In the genomic region with DNA sequence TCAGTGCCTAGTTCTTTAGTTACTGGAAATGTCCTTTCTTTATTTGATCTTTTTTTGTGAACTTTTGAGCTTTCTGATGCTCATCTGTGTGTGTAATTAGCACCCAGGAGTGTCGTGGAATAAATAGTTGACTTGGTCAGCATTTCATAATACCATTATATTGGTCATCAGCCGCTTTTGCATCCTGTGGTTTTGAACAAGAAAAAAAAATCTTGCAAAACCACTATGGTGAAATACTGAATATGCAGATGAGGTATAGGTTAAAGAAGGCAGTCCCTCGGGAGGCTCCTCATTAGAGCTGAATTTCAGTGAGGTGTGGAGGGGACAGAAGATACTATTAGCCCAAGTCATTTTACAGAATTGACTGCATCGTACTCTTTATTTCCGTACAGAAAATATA, we compare ENCODE assay signal across 12 cellular contexts.
DNase-seq lines count a peak whose midpoint lies in the region; ATAC-seq and TF ChIP-seq lines count a peak whose summit lies in the region.
"Had no signal": no experiment of that assay in that cellular context is flagged by ENCODE, and none has a peak within 500 bp of the region (broad histone marks: within the 10 kb centered on the region; RNA-seq: fewer than 3 reads in every experiment).

No MANE protein-coding gene starts in this region.

- intact Hi-C loops in left lung (cut with DNase I), result loop anchor here in 1 of 2 donors (10.0 kb wide), 1 partner anchor 76 kb away; no protein-coding TSS in a partner anchor

- WGBS in SK-N-SH (ENCODE audit: low lambda C conversion rate), result 74% methylated on average over 5 of the region's 5 CpGs
- 52% methylated on average over 5 of the region's 5 CpGs for WGBS in upper lobe of left lung, 2 donors

- H3K27ac ChIP-seq in SK-N-SH (ENCODE audit: low read depth in 2 of 2, low read length in 1 of 2) (peak overlapping the region; percentile 76 to 93), left lung (peak overlapping the region; percentile 3 to 49), upper lobe of left lung (peak overlapping the region; percentile 47 to 84 (median 68))
- H3K27ac ChIP-seq: A549, neural progenitor cell had no signal

- H3K27me3 ChIP-seq in SK-N-SH (ENCODE audit: insufficient read depth), result no peaks in the 10 kb centered on the region
- no peaks in the 10 kb centered on the region for H3K27me3 ChIP-seq in left lung
- no peaks in the 10 kb centered on the region for H3K27me3 ChIP-seq in upper lobe of left lung
- H3K27me3 ChIP-seq: neural progenitor cell had no signal

- peaks cover 43 to 73% of the 10 kb centered on the region in 2 experiments for H3K4me1 ChIP-seq in SK-N-SH (ENCODE audit: control insufficient read depth in 1 of 2, insufficient read depth in 2 of 2, low read depth in 1 of 2, low read length in 1 of 2)
- H3K4me1 ChIP-seq in left lung, result peaks cover 34 to 93% of the 10 kb centered on the region in 2 donors
- peaks cover 64 to 81% (median 73%) of the 10 kb centered on the region in 4 donors for H3K4me1 ChIP-seq in upper lobe of left lung
- H3K4me1 ChIP-seq: A549 had no signal

- H3K36me3 ChIP-seq in SK-N-SH (replicated peaks in 1 of 2; ENCODE audit: control insufficient read depth in 1 of 2, insufficient read depth in 2 of 2, low read length in 1 of 2), result peaks cover 0 to 5% of the 10 kb centered on the region in 2 experiments
- H3K36me3 ChIP-seq in left lung, result no peaks in the 10 kb centered on the region
- H3K36me3 ChIP-seq in upper lobe of left lung, result peaks cover 0 to 4% (median 0%) of the 10 kb centered on the region in 4 donors
- H3K36me3 ChIP-seq: neural progenitor cell had no signal

- no peak overlapping the region; the same call in 1 of the 2 replicates for H3K9ac ChIP-seq in SK-N-SH
- H3K9ac ChIP-seq: neural progenitor cell had no signal

- no peak for TF ChIP-seq RAD21 in SK-N-SH (IDR thresholded peaks at IDR 0.05; ENCODE audit: low read length)

- TF ChIP-seq CTCF in SK-N-SH (IDR thresholded peaks at IDR 0.05) (no peak), left lung (IDR thresholded peaks at IDR 0.05) (no peak), upper lobe of left lung (IDR thresholded peaks at IDR 0.05) (no peak)

- no peak overlapping the region for H3K4me3 ChIP-seq in SK-N-SH (ENCODE audit: low read depth in 2 of 2, low read length in 1 of 2)
- no peak overlapping the region for H3K4me3 ChIP-seq in left lung
- H3K4me3 ChIP-seq in upper lobe of left lung, result no peak overlapping the region
- H3K4me3 ChIP-seq: A549, neural progenitor cell had no signal

- peak overlapping the region; percentile 55 for H3K4me2 ChIP-seq in SK-N-SH
- H3K4me2 ChIP-seq: A549, neural progenitor cell had no signal

- ATAC-seq in SK-N-SH treated with all-trans-retinoic acid at 6 μM for 48 hours (no peak), left lung (peak; percentile 14), upper lobe of left lung (ENCODE audit: low FRiP score in 2 of 2) (peak in 1 of 2 donors; percentile 38), GM18858 (IDR thresholded peaks at IDR 0.05; ENCODE audit: unreplicated experiment) (no peak)
- ATAC-seq: A549 had no signal

- CTCF ChIA-PET in SK-N-SH (lab: Yijun Ruan, JAX), result interaction anchor here (0.6 to 1.3 kb wide), 3 partner anchors 61 to 242 kb away, joined by 3 to 4 read pairs (median 4); no protein-coding TSS in a partner anchor

- H2AFZ ChIP-seq in SK-N-SH (ENCODE audit: low read depth), result no peak overlapping the region
- H2AFZ ChIP-seq: neural progenitor cell had no signal

- POLR2A ChIA-PET in SK-N-SH (lab: Yijun Ruan, JAX), result interaction anchor here (0.9 kb wide), 1 partner anchor 10 kb away, joined by 3 read pairs; no protein-coding TSS in a partner anchor

- DNase-seq in SK-N-SH (no peak), amniotic epithelial cell (ENCODE audit: low read depth) (peak; percentile 85), left lung (no peak), upper lobe of left lung (no peak), cerebellum (ENCODE audit: low spot score) (no peak)
- no peak for DNase-seq in stimulated activated CD8-positive, alpha-beta memory T cell treated with anti-CD3 and anti-CD28 coated beads, Interleukin-4, amount 100 ng/mL, for 48 hours
- DNase-seq: activated CD8-positive, alpha-beta memory T cell treated with anti-CD3 and anti-CD28 coated beads, Interleukin-2, amount 50 U/mL, for 48 hours; SHP77 had no signal

- H3F3A ChIP-seq in SK-N-SH (replicated peaks; ENCODE audit: insufficient read depth), result peaks cover 20% of the 10 kb centered on the region

- H3K79me2 ChIP-seq in SK-N-SH (ENCODE audit: insufficient read depth), result peaks cover 29% of the 10 kb centered on the region

- no peak for TF ChIP-seq EP300 in SK-N-SH (IDR thresholded peaks at IDR 0.05; ENCODE audit: borderline replicate concordance in 1 of 2, low read depth in 1 of 2, low read length in 1 of 2)
- peak in 1 of 4 donors; percentile 4 for TF ChIP-seq EP300 in upper lobe of left lung (IDR thresholded peaks at IDR 0.05)

- TF ChIP-seq POLR2A in upper lobe of left lung (IDR thresholded peaks at IDR 0.05), result no peak

- no peaks in the 10 kb centered on the region for H3K9me2 ChIP-seq in SK-N-SH

- no peaks in the 10 kb centered on the region; the same call in 1 of the 2 replicates for H4K20me1 ChIP-seq in SK-N-SH (ENCODE audit: insufficient read depth)

- no peaks in the 10 kb centered on the region for H3K9me3 ChIP-seq in SK-N-SH
- H3K9me3 ChIP-seq in left lung, result no peaks in the 10 kb centered on the region
- no peaks in the 10 kb centered on the region for H3K9me3 ChIP-seq in upper lobe of left lung
- H3K9me3 ChIP-seq: A549 had no signal

TF ChIP-seq in SK-N-SH, 30 proteins besides CTCF, POLR2A, EP300 and RAD21:
- TF ChIP-seq FOSL2 (IDR thresholded peaks at IDR 0.05; ENCODE audit: borderline replicate concordance, low read depth) (no peak), RXRA (IDR thresholded peaks at IDR 0.05; ENCODE audit: borderline replicate concordance, low read depth) (no peak), RFX5 (IDR thresholded peaks at IDR 0.05; ENCODE audit: low read length) (no peak), CHD2 (IDR thresholded peaks at IDR 0.05; ENCODE audit: low read length, partially characterized antibody) (no peak), MEF2A (IDR thresholded peaks at IDR 0.05; ENCODE audit: borderline replicate concordance, low read depth) (no peak), FOXM1 (IDR thresholded peaks at IDR 0.05; ENCODE audit: low read depth) (no peak), EZH2phosphoT487 (IDR thresholded peaks at IDR 0.05; ENCODE audit: borderline replicate concordance, low read depth) (no peak), NFIC (IDR thresholded peaks at IDR 0.05; ENCODE audit: borderline replicate concordance) (no peak)
- TF ChIP-seq, protein P1, sequence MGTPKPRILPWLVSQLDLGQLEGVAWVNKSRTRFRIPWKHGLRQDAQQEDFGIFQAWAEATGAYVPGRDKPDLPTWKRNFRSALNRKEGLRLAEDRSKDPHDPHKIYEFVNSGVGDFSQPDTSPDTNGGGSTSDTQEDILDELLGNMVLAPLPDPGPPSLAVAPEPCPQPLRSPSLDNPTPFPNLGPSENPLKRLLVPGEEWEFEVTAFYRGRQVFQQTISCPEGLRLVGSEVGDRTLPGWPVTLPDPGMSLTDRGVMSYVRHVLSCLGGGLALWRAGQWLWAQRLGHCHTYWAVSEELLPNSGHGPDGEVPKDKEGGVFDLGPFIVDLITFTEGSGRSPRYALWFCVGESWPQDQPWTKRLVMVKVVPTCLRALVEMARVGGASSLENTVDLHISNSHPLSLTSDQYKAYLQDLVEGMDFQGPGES (IDR thresholded peaks at IDR 0.05; ENCODE audit: low read depth, low read length), result no peak

TF ChIP-seq in SK-N-SH treated with all-trans-retinoic acid at 6 μM for 48 hours, 23 proteins besides CTCF, POLR2A, EP300 and RAD21 (continues in another document):
- TF ChIP-seq PPARA (CRISPR knock-in tag; IDR thresholded peaks at IDR 0.05; ENCODE audit: borderline replicate concordance) (no peak), ZFP3 (CRISPR knock-in tag; IDR thresholded peaks at IDR 0.05) (no peak), OSR1 (CRISPR knock-in tag; IDR thresholded peaks at IDR 0.05) (no peak), ZNF565 (CRISPR knock-in tag; conservative IDR thresholded peaks at IDR 0.05; ENCODE audit: low read depth) (no peak), TSHZ2 (CRISPR knock-in tag; IDR thresholded peaks at IDR 0.05) (no peak), ZFP30 (CRISPR knock-in tag; IDR thresholded peaks at IDR 0.05) (no peak), CSDC2 (CRISPR knock-in tag; IDR thresholded peaks at IDR 0.05) (no peak)
- TF ChIP-seq, protein P2, sequence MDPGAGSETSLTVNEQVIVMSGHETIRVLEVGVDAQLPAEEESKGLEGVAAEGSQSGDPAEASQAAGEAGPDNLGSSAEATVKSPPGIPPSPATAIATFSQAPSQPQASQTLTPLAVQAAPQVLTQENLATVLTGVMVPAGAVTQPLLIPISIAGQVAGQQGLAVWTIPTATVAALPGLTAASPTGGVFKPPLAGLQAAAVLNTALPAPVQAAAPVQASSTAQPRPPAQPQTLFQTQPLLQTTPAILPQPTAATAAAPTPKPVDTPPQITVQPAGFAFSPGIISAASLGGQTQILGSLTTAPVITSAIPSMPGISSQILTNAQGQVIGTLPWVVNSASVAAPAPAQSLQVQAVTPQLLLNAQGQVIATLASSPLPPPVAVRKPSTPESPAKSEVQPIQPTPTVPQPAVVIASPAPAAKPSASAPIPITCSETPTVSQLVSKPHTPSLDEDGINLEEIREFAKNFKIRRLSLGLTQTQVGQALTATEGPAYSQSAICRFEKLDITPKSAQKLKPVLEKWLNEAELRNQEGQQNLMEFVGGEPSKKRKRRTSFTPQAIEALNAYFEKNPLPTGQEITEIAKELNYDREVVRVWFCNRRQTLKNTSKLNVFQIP (CRISPR knock-in tag; IDR thresholded peaks at IDR 0.05; ENCODE audit: borderline replicate concordance, low read depth), result no peak

Comparison
In these comparisons a context has a peak if more than half of its experiments do, and no peak if none do; other contexts are left out.
1. H3K27ac ChIP-seq: peak in every context shown above with its lines; median percentile 84 in SK-N-SH; 68 in upper lobe of left lung; 26 in left lung.